9 cellular contexts compared by ENCODE assay signal in genomic region chr4:25180524-25181131, GRCh38. TPM values are rescaled to one million over a fixed set of nuclear protein-coding genes. Genes with fewer than 3 reads are reported as not detected.
DNase-seq lines count a peak whose midpoint lies in the region; ATAC-seq and TF ChIP-seq lines count a peak whose summit lies in the region.
"Had no signal": no experiment of that assay in that cellular context is flagged by ENCODE, and none has a peak within 500 bp of the region (broad histone marks: within the 10 kb centered on the region; RNA-seq: fewer than 3 reads in every experiment).

No MANE protein-coding gene starts in this region.

- H3K27me3 Mint-ChIP-seq in glutamatergic neuron (ENCODE audit: unreplicated experiment): no peaks in the 10 kb centered on the region
- H3K27me3 Mint-ChIP-seq: IgD-negative memory B cell had no signal

- peak; percentile 86 for ATAC-seq in HG02571 (IDR thresholded peaks at IDR 0.05; ENCODE audit: unreplicated experiment)

- H3K4me3 Mint-ChIP-seq in glutamatergic neuron (ENCODE audit: unreplicated experiment): no peak overlapping the region
- H3K4me3 Mint-ChIP-seq: IgD-negative memory B cell had no signal

- in situ Hi-C loops in ACHN (cut with HindIII; ENCODE audit: low pct_ligation_motif_present, low pct_unique_long_range_greater_than_20kb, low sequenced_read_pairs): no loop called here

- H3K4me1 Mint-ChIP-seq in glutamatergic neuron (ENCODE audit: low read depth, unreplicated experiment): no peaks in the 10 kb centered on the region

- H3K9me3 Mint-ChIP-seq in glutamatergic neuron (ENCODE audit: unreplicated experiment): peaks cover 1% of the 10 kb centered on the region
- H3K9me3 Mint-ChIP-seq: IgD-negative memory B cell had no signal

- DNase-seq in ACHN (peak; percentile 55), NAMALWA (ENCODE audit: low spot score) (peak; percentile 86), glutamatergic neuron (no peak), GOT3 (lab: John Stamatoyannopoulos, UW) (no peak)
- DNase-seq in activated CD4-positive, alpha-beta T cell treated with anti-CD3 and anti-CD28 coated beads, Interleukin-2, amount 50 U/mL, for 1 hour: peak; percentile 11
- DNase-seq in stimulated activated CD4-positive, alpha-beta T cell treated with anti-CD3 and anti-CD28 coated beads, Interleukin-2, amount 100 ng/mL, for 48 hours: peak; percentile 21 to 28

- H3K36me3 Mint-ChIP-seq in glutamatergic neuron (ENCODE audit: unreplicated experiment): no peaks in the 10 kb centered on the region

- TF ChIP-seq CTCF in GM12872 (IDR thresholded peaks at IDR 0.05; ENCODE audit: insufficient read depth, low read depth, low read length): peak; percentile 70
- TF ChIP-seq CTCF in glutamatergic neuron (IDR thresholded peaks at IDR 0.05; ENCODE audit: partially characterized antibody, unreplicated experiment): peak; percentile 75

- no peak overlapping the region for H3K27ac Mint-ChIP-seq in glutamatergic neuron (ENCODE audit: unreplicated experiment)
- H3K27ac Mint-ChIP-seq: IgD-negative memory B cell had no signal

RNA-seq across cellular contexts. Expression of gene SEPSECS, which starts 20.4 kb away (rescaled TPM):
- total RNA-seq in glutamatergic neuron (ENCODE audit: unreplicated experiment): 11.7 TPM

RNA-seq across cellular contexts. Expression of gene PI4K2B, which starts 53.2 kb away (rescaled TPM):
- 2.9 TPM for total RNA-seq in glutamatergic neuron (ENCODE audit: unreplicated experiment)

Comparison
In these comparisons a context has a peak if more than half of its experiments do, and no peak if none do; other contexts are left out.
1. DNase-seq: peak in ACHN (single experiment), NAMALWA (single experiment), activated CD4-positive, alpha-beta T cell treated with anti-CD3 and anti-CD28 coated beads, Interleukin-2, amount 50 U/mL, for 1 hour (single experiment) and stimulated activated CD4-positive, alpha-beta T cell treated with anti-CD3 and anti-CD28 coated beads, Interleukin-2, amount 100 ng/mL, for 48 hours (2 of 2); none in glutamatergic neuron (single experiment) and GOT3 (single experiment).